15 cellular contexts compared by ENCODE assay signal in genomic region chr3:108073712-108074431, GRCh38. TPM values are rescaled to one million over a fixed set of nuclear protein-coding genes. Genes with fewer than 3 reads are reported as not detected.
DNase-seq lines count a peak whose midpoint lies in the region; ATAC-seq and TF ChIP-seq lines count a peak whose summit lies in the region.
"Had no signal": no experiment of that assay in that cellular context is flagged by ENCODE, and none has a peak within 500 bp of the region (broad histone marks: within the 10 kb centered on the region; RNA-seq: fewer than 3 reads in every experiment).

No MANE protein-coding gene starts in this region.

- peak overlapping the region; percentile 74 for H3K27ac Mint-ChIP-seq in HFFc6
- peak overlapping the region; percentile 58 for H3K27ac Mint-ChIP-seq in central memory CD8-positive, alpha-beta T cell (ENCODE audit: low read depth)
- peak overlapping the region; percentile 85 for H3K27ac Mint-ChIP-seq in stimulated activated effector memory CD8-positive, alpha-beta T cell treated with anti-CD3 and anti-CD28 coated beads, Interleukin-12 subunit alpha, Interleukin-12 subunit beta, amount 100 ng/mL, for 72 hours
- no peak overlapping the region for H3K27ac Mint-ChIP-seq in chondrocyte (ENCODE audit: unreplicated experiment)
- H3K27ac Mint-ChIP-seq: progenitor cell of endocrine pancreas had no signal

- DNase-seq in activated T-cell treated with anti-CD3 and anti-CD28 coated beads, Interleukin-2, amount 50 U/mL, for 4 hours: no peak
- no peak for DNase-seq in activated T-cell treated with anti-CD3 and anti-CD28 coated beads for 4 hours
- DNase-seq in HFFc6: peak; percentile 44
- no peak for DNase-seq in central memory CD8-positive, alpha-beta T cell (ENCODE audit: low spot score in 2 of 2)
- DNase-seq in stimulated activated effector memory CD8-positive, alpha-beta T cell treated with anti-CD3 and anti-CD28 coated beads, Interleukin-12 subunit alpha, Interleukin-12 subunit beta, amount 100 ng/mL, for 72 hours (ENCODE audit: low spot score in 2 of 2): no peak
- DNase-seq in chondrocyte (ENCODE audit: low spot score): no peak
- DNase-seq: activated CD4-positive, alpha-beta T cell treated with anti-CD3 and anti-CD28 coated beads, Interleukin-2, amount 50 U/mL, for 1 hour; activated effector memory CD4-positive, alpha-beta T cell treated with anti-CD3 and anti-CD28 coated beads, Interleukin-2, amount 50 U/mL, for 16 hours; left ventricle myocardium inferior; NCI-H446; stimulated activated naive CD4-positive, alpha-beta T cell treated with Interleukin-2 at 50 U/mL for 16 hours; upper lobe of right lung had no signal

- H3K4me3 Mint-ChIP-seq in activated T-cell treated with anti-CD3 and anti-CD28 coated beads, Interleukin-2, amount 50 U/mL, for 4 hours: no peak overlapping the region
- H3K4me3 Mint-ChIP-seq in HFFc6 (peak overlapping the region; percentile 28; the same call in 1 of the 2 replicates), chondrocyte (ENCODE audit: unreplicated experiment) (no peak overlapping the region)
- H3K4me3 Mint-ChIP-seq in central memory CD8-positive, alpha-beta T cell: peak overlapping the region; percentile 19
- no peak overlapping the region for H3K4me3 Mint-ChIP-seq in stimulated activated effector memory CD8-positive, alpha-beta T cell treated with anti-CD3 and anti-CD28 coated beads, Interleukin-12 subunit alpha, Interleukin-12 subunit beta, amount 100 ng/mL, for 72 hours

- H3K36me3 Mint-ChIP-seq in activated T-cell treated with anti-CD3 and anti-CD28 coated beads, Interleukin-2, amount 50 U/mL, for 4 hours (ENCODE audit: insufficient read depth): peaks cover 57% of the 10 kb centered on the region
- H3K36me3 Mint-ChIP-seq in HFFc6 (ENCODE audit: low read depth) (peaks cover 19% of the 10 kb centered on the region), chondrocyte (ENCODE audit: low read depth) (peaks cover 7% of the 10 kb centered on the region)
- H3K36me3 Mint-ChIP-seq in central memory CD8-positive, alpha-beta T cell (ENCODE audit: insufficient read depth): peaks cover 56% of the 10 kb centered on the region
- peaks cover 88% of the 10 kb centered on the region for H3K36me3 Mint-ChIP-seq in stimulated activated effector memory CD8-positive, alpha-beta T cell treated with anti-CD3 and anti-CD28 coated beads, Interleukin-12 subunit alpha, Interleukin-12 subunit beta, amount 100 ng/mL, for 72 hours

- H3K27me3 Mint-ChIP-seq in activated T-cell treated with anti-CD3 and anti-CD28 coated beads, Interleukin-2, amount 50 U/mL, for 4 hours (ENCODE audit: low read depth): no peaks in the 10 kb centered on the region
- no peaks in the 10 kb centered on the region for H3K27me3 Mint-ChIP-seq in HFFc6 (ENCODE audit: insufficient read depth)
- H3K27me3 Mint-ChIP-seq in central memory CD8-positive, alpha-beta T cell: no peaks in the 10 kb centered on the region
- H3K27me3 Mint-ChIP-seq in chondrocyte (ENCODE audit: low read depth): no peaks in the 10 kb centered on the region
- H3K27me3 Mint-ChIP-seq: progenitor cell of endocrine pancreas had no signal

- peak; percentile 67 to 75 for ATAC-seq in activated T-cell treated with anti-CD3 and anti-CD28 coated beads, Interleukin-2, amount 50 U/mL, for 4 hours
- ATAC-seq in central memory CD8-positive, alpha-beta T cell (replicated peaks; ENCODE audit: extremely low read depth, poor library complexity, severe bottlenecking): no peak
- ATAC-seq in stimulated activated effector memory CD8-positive, alpha-beta T cell treated with anti-CD3 and anti-CD28 coated beads, Interleukin-12 subunit alpha, Interleukin-12 subunit beta, amount 100 ng/mL, for 72 hours: peak; percentile 82
- ATAC-seq in HG03521 (IDR thresholded peaks at IDR 0.05; ENCODE audit: unreplicated experiment): no peak
- ATAC-seq in HG02870 (IDR thresholded peaks at IDR 0.05; ENCODE audit: unreplicated experiment): no peak
- ATAC-seq: upper lobe of right lung had no signal

- peaks cover 87% of the 10 kb centered on the region for H3K4me1 Mint-ChIP-seq in activated T-cell treated with anti-CD3 and anti-CD28 coated beads, Interleukin-2, amount 50 U/mL, for 4 hours (ENCODE audit: low read depth)
- peaks cover 36% of the 10 kb centered on the region for H3K4me1 Mint-ChIP-seq in HFFc6 (ENCODE audit: low read depth)
- H3K4me1 Mint-ChIP-seq in central memory CD8-positive, alpha-beta T cell: peaks cover 78% of the 10 kb centered on the region
- peaks cover 76% of the 10 kb centered on the region for H3K4me1 Mint-ChIP-seq in stimulated activated effector memory CD8-positive, alpha-beta T cell treated with anti-CD3 and anti-CD28 coated beads, Interleukin-12 subunit alpha, Interleukin-12 subunit beta, amount 100 ng/mL, for 72 hours
- no peaks in the 10 kb centered on the region for H3K4me1 Mint-ChIP-seq in chondrocyte (ENCODE audit: low read depth)

- H3K9me3 Mint-ChIP-seq in activated T-cell treated with anti-CD3 and anti-CD28 coated beads, Interleukin-2, amount 50 U/mL, for 4 hours: no peaks in the 10 kb centered on the region
- H3K9me3 Mint-ChIP-seq in HFFc6: no peaks in the 10 kb centered on the region
- no peaks in the 10 kb centered on the region for H3K9me3 Mint-ChIP-seq in central memory CD8-positive, alpha-beta T cell
- H3K9me3 Mint-ChIP-seq in stimulated activated effector memory CD8-positive, alpha-beta T cell treated with anti-CD3 and anti-CD28 coated beads, Interleukin-12 subunit alpha, Interleukin-12 subunit beta, amount 100 ng/mL, for 72 hours: no peaks in the 10 kb centered on the region
- no peaks in the 10 kb centered on the region for H3K9me3 Mint-ChIP-seq in chondrocyte (ENCODE audit: low read depth)

- no peak for TF ChIP-seq CTCF in HFFc6 (IDR thresholded peaks at IDR 0.05)
- no peak for TF ChIP-seq CTCF in chondrocyte (IDR thresholded peaks at IDR 0.05)

RNA-seq across cellular contexts. Expression of gene CD47, which starts 17.0 kb away (rescaled TPM):
- 100 to 1,000 TPM; 112 to 126 (median 115) TPM for total RNA-seq in activated T-cell treated with anti-CD3 and anti-CD28 coated beads, Interleukin-2, amount 50 U/mL, for 4 hours
- total RNA-seq in HFFc6 (2021; fragmentation: NEBNext Ultra II Directional; extraction: Animal tissue kit (Norgen Biotek cat#: 25700)): 10 to 100 TPM; 68.3 to 89.5 (median 77.1) TPM
- 43.1 to 56.7 TPM (median 49.1 TPM) in 3 replicates for total RNA-seq in chondrocyte

Comparison
In these comparisons a context has a peak if more than half of its experiments do, and no peak if none do; other contexts are left out.
1. ATAC-seq: peak in activated T-cell treated with anti-CD3 and anti-CD28 coated beads, Interleukin-2, amount 50 U/mL, for 4 hours (2 of 2) and stimulated activated effector memory CD8-positive, alpha-beta T cell treated with anti-CD3 and anti-CD28 coated beads, Interleukin-12 subunit alpha, Interleukin-12 subunit beta, amount 100 ng/mL, for 72 hours (single experiment); none in central memory CD8-positive, alpha-beta T cell (single experiment), HG03521 (single experiment) and HG02870 (single experiment).
2. H3K4me3 Mint-ChIP-seq: peak in HFFc6 (single experiment) and central memory CD8-positive, alpha-beta T cell (single experiment); none in activated T-cell treated with anti-CD3 and anti-CD28 coated beads, Interleukin-2, amount 50 U/mL, for 4 hours (single experiment), stimulated activated effector memory CD8-positive, alpha-beta T cell treated with anti-CD3 and anti-CD28 coated beads, Interleukin-12 subunit alpha, Interleukin-12 subunit beta, amount 100 ng/mL, for 72 hours (single experiment) and chondrocyte (single experiment).